Comparison of ENCODE assay signal across 8 cellular contexts in the genomic region with DNA sequence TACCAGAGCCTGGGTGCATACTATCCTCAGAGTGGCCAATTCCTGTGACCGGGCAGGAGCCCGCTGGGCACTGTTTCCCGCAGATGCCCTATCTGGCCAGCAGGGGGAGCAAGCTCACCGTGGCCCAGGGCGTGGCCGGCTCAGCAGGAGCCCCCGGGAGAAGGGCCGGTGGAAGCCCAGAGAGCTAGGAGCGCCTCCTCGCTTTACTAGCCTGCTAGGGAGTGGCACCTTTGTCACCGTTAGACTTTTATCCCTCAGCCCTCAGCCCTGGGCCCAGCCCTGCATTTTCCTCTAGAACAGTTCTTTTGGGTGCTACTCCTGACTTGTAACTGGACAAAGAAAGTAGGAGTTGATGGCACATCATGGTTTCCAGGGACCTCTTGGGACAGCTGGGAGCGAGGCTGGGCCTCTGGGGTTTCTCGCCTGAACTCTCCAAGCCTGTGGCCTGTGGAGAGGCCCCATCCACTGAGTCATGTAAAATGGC. TPM values are rescaled to one million over a fixed set of nuclear protein-coding genes. Genes with fewer than 3 reads are reported as not detected.
DNase-seq lines count a peak whose midpoint lies in the region; ATAC-seq and TF ChIP-seq lines count a peak whose summit lies in the region.

No MANE protein-coding gene starts in this region.

- no peak overlapping the region for H3K4me2 ChIP-seq in hepatocyte

- no peaks in the 10 kb centered on the region for H4K20me1 ChIP-seq in hepatocyte (ENCODE audit: insufficient read depth, poor library complexity, severe bottlenecking)

- 23% methylated on average over 13 of the region's 13 CpGs for WGBS in hepatocyte (ENCODE audit: low lambda C conversion rate, missing lambda C conversion rate)

- DNase-seq in NCI-H1092 treated with DMSO at 0.1 percent for 48 hours (lab: John Stamatoyannopoulos, UW) = peak; percentile 33
- no peak for DNase-seq in NCI-H1092 (lab: John Stamatoyannopoulos, UW)
- peak; percentile 74 for DNase-seq in NCI-H146 (lab: John Stamatoyannopoulos, UW)
- peak; percentile 51 for DNase-seq in T1000 (lab: John Stamatoyannopoulos, UW)
- DNase-seq in anterior cingulate cortex (lab: John Stamatoyannopoulos, UW) = peak in 38 of 58 donors; percentile 16 to 69 (median 40)
- DNase-seq in hepatocyte (ENCODE audit: low spot score) = peak; percentile 85
- DNase-seq in stimulated activated CD4-positive, alpha-beta T cell treated with anti-CD3 and anti-CD28 coated beads, Interleukin-12 subunit alpha, Interleukin-12 subunit beta, amount 100 ng/mL, for 24 hours (ENCODE audit: low read depth in 2 of 2) = peak; percentile 35 to 53

- H3K27me3 ChIP-seq in hepatocyte = no peaks in the 10 kb centered on the region

- H3K4me1 ChIP-seq in hepatocyte (ENCODE audit: insufficient read depth) = peaks cover 6% of the 10 kb centered on the region

- H3K4me3 ChIP-seq in hepatocyte = no peak overlapping the region

- no peak overlapping the region for H3K27ac ChIP-seq in hepatocyte

- peak; percentile 84 for TF ChIP-seq CTCF in hepatocyte (IDR thresholded peaks at IDR 0.05; ENCODE audit: poor library complexity)

- no peaks in the 10 kb centered on the region for H3K36me3 ChIP-seq in hepatocyte (replicated peaks; ENCODE audit: insufficient read depth, low read depth)

- no peaks in the 10 kb centered on the region for H3K9me2 ChIP-seq in hepatocyte (replicated peaks; ENCODE audit: insufficient read depth)

- no peaks in the 10 kb centered on the region for H3K79me2 ChIP-seq in hepatocyte

- no peak overlapping the region for H2AFZ ChIP-seq in hepatocyte

- H3K9me3 ChIP-seq in hepatocyte (ENCODE audit: low read depth) = no peaks in the 10 kb centered on the region

- peak; percentile 74 for ATAC-seq in HG02610 (IDR thresholded peaks at IDR 0.05; ENCODE audit: unreplicated experiment)

RNA-seq across cellular contexts. Expression of a gene that starts 24.0 kb away (rescaled TPM):
- total RNA-seq in hepatocyte = 27.5 and 29.4 TPM in 2 replicates
- polyA plus RNA-seq in hepatocyte = 28.8 and 43.8 TPM in 2 replicates

RNA-seq across cellular contexts. Expression of a gene that starts 56.8 kb away (rescaled TPM):
- 15.5 and 26.4 TPM in 2 replicates for total RNA-seq in hepatocyte
- polyA plus RNA-seq in hepatocyte = 9.2 and 21.8 TPM in 2 replicates
